Comparison of ENCODE assay signal across 8 cellular contexts in genomic region chr18:63025251-63025710, GRCh38.
DNase-seq lines count a peak whose midpoint lies in the region; ATAC-seq, FAIRE-seq and TF ChIP-seq lines count a peak whose summit lies in the region.

No MANE protein-coding gene starts in this region.

- H2AFZ ChIP-seq in keratinocyte (ENCODE audit: control insufficient read depth, low read length) = no peak overlapping the region

- no peaks in the 10 kb centered on the region for H4K20me1 ChIP-seq in keratinocyte (ENCODE audit: control insufficient read depth, extremely low read depth, insufficient read depth, low read length)

- no peak for TF ChIP-seq EP300 in Ishikawa (IDR thresholded peaks at IDR 0.05; ENCODE audit: borderline replicate concordance)

- DNase-seq in WERI-Rb-1 (peak; percentile 62), keratinocyte (ENCODE audit: low read depth, low spot score) (no peak), T-helper 2 cell (no peak)

- ATAC-seq in GM21515 (IDR thresholded peaks at IDR 0.05; ENCODE audit: unreplicated experiment) (no peak), GM21360 (IDR thresholded peaks at IDR 0.05; ENCODE audit: unreplicated experiment) (no peak), HG02870 (IDR thresholded peaks at IDR 0.05; ENCODE audit: unreplicated experiment) (no peak)

- H3K4me2 ChIP-seq in keratinocyte (ENCODE audit: control insufficient read depth, extremely low read depth, insufficient read depth, low read depth, low read length) = no peak overlapping the region

- TF ChIP-seq CTCF in C4-2B (conservative IDR thresholded peaks at IDR 0.05) (peak; percentile 32), WERI-Rb-1 (IDR thresholded peaks at IDR 0.05; ENCODE audit: low read depth, low read length) (peak; percentile 84), keratinocyte (optimal IDR thresholded peaks at IDR 0.05 in 1 of 3, IDR thresholded peaks at IDR 0.05 in 1 of 3, conservative IDR thresholded peaks at IDR 0.05 in 1 of 3; ENCODE audit: extremely low read depth in 1 of 3, insufficient read depth in 2 of 3, low read length in 3 of 3) (peak; percentile 54 to 77 (median 63))

- H3K4me1 ChIP-seq in keratinocyte (ENCODE audit: control insufficient read depth, extremely low read depth, insufficient read depth, low read length) = no peaks in the 10 kb centered on the region

- TF ChIP-seq RAD21 in Ishikawa (IDR thresholded peaks at IDR 0.05; ENCODE audit: low read depth) = peak; percentile 67

- no peak overlapping the region for H3K4me3 ChIP-seq in WERI-Rb-1 (ENCODE audit: low read depth, low read length)
- H3K4me3 ChIP-seq in keratinocyte (ENCODE audit: control insufficient read depth in 2 of 3, extremely low read depth in 1 of 3, insufficient read depth in 2 of 3, low read depth in 1 of 3, low read length in 3 of 3) = no peak overlapping the region

- H3K9me3 ChIP-seq in WERI-Rb-1 (ENCODE audit: severe bottlenecking) (no peaks in the 10 kb centered on the region), keratinocyte (ENCODE audit: control insufficient read depth, low read depth, low read length) (no peaks in the 10 kb centered on the region)

- FAIRE-seq in keratinocyte (lab: Jason Lieb, UNC) = no peak

- H3K27me3 ChIP-seq in WERI-Rb-1 (ENCODE audit: insufficient read depth, low read depth, severe bottlenecking) (no peaks in the 10 kb centered on the region), keratinocyte (ENCODE audit: control insufficient read depth, extremely low read depth, insufficient read depth, low read length) (no peaks in the 10 kb centered on the region)

- no peaks in the 10 kb centered on the region for H3K9me1 ChIP-seq in keratinocyte (ENCODE audit: control insufficient read depth, extremely low read depth, insufficient read depth, low read length)

- H3K36me3 ChIP-seq in WERI-Rb-1 (no peaks in the 10 kb centered on the region), keratinocyte (ENCODE audit: control insufficient read depth in 2 of 2, extremely low read depth in 1 of 2, insufficient read depth in 2 of 2, low read length in 2 of 2) (no peaks in the 10 kb centered on the region)

- no peak overlapping the region for H3K27ac ChIP-seq in C4-2B
- H3K27ac ChIP-seq in WERI-Rb-1 = no peak overlapping the region
- H3K27ac ChIP-seq in keratinocyte (ENCODE audit: control insufficient read depth, insufficient read depth, low read length) = no peak overlapping the region

- dilution Hi-C loops in keratinocyte (cut with MboI; ENCODE audit: extremely low pct_ligation_motif_present, low sequenced_read_pairs) = no loop called here

- H3K79me2 ChIP-seq in keratinocyte (ENCODE audit: control insufficient read depth, insufficient read depth, low read length) = no peaks in the 10 kb centered on the region

- H3K9ac ChIP-seq in keratinocyte (ENCODE audit: control insufficient read depth, extremely low read depth, insufficient read depth, low read length) = no peak overlapping the region

TF ChIP-seq in Ishikawa, 13 proteins besides CTCF, POLR2A, EP300 and RAD21:
- TF ChIP-seq TAF1 (IDR thresholded peaks at IDR 0.05; ENCODE audit: low read depth) (no peak), MAX (IDR thresholded peaks at IDR 0.05) (no peak), TCF12 (IDR thresholded peaks at IDR 0.05; ENCODE audit: low read depth) (no peak), USF1 (IDR thresholded peaks at IDR 0.05) (no peak), NFIC (IDR thresholded peaks at IDR 0.05) (no peak), CEBPB (IDR thresholded peaks at IDR 0.05) (no peak)

Comparison
In these comparisons a context has a peak if more than half of its experiments do, and no peak if none do; other contexts are left out.
1. CTCF ChIP-seq: peak in every context shown above with its lines; median percentile 84 in WERI-Rb-1; 63 in keratinocyte; 32 in C4-2B.